In the genomic region with DNA sequence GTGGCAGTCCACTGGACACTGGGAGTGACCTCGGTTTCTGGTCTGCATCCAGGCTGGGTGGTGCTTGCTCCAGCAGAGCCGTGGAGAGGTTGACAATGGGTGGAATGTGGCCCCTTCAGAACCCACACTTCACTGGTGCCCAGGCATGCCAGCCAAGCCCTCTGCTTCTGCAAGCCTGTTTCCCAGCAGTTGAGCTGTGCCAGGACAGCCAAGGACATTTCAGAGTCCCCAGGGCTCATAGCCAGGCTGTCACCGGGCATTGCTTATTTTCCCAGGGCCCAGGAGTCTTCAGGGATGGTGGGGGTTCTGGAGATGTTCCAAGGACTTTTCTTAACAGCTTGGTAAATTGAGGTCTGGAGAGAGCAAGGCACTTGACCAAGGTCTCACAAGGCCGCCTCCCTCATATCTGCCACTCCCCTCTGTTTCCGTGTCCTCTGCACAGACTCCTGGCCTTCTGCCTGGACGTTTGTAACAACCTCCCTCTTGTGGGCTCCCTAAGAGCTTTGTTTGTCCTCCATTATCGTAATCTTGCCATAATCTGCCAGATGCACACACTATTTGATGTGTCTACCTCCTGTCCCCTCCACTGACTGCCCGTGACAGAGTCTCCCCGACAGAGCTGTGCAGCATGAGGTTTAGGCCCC, we compare ENCODE assay signal across 10 cellular contexts. TPM values are rescaled to one million over a fixed set of nuclear protein-coding genes. Genes with fewer than 3 reads are reported as not detected.
DNase-seq lines count a peak whose midpoint lies in the region; ATAC-seq and TF ChIP-seq lines count a peak whose summit lies in the region.
"Had no signal": no experiment of that assay in that cellular context is flagged by ENCODE, and none has a peak within 500 bp of the region (broad histone marks: within the 10 kb centered on the region; RNA-seq: fewer than 3 reads in every experiment).

No MANE protein-coding gene starts in this region.

- peak; percentile 75 for ATAC-seq in left lung
- ATAC-seq in HG03039 (IDR thresholded peaks at IDR 0.05; ENCODE audit: unreplicated experiment) = no peak
- ATAC-seq in GM21576 (IDR thresholded peaks at IDR 0.05; ENCODE audit: unreplicated experiment) = no peak
- ATAC-seq: HCT116 had no signal

- no peak overlapping the region for H3K4me3 ChIP-seq in cardiac fibroblast (replicated peaks in 1 of 2; ENCODE audit: low read depth in 2 of 2, low read length in 2 of 2)
- no peak overlapping the region for H3K4me3 ChIP-seq in left lung
- H3K4me3 ChIP-seq: cardiac muscle cell had no signal

- H3K9me3 ChIP-seq in left lung = no peaks in the 10 kb centered on the region

- no peak for TF ChIP-seq CTCF in cardiac fibroblast (IDR thresholded peaks at IDR 0.05; ENCODE audit: low read depth, low read length)
- no peak for TF ChIP-seq CTCF in left lung (IDR thresholded peaks at IDR 0.05)

- no peaks in the 10 kb centered on the region for H3K36me3 ChIP-seq in left lung
- H3K36me3 ChIP-seq: cardiac muscle cell had no signal

- no peaks in the 10 kb centered on the region for H3K27me3 ChIP-seq in left lung
- H3K27me3 ChIP-seq: cardiac muscle cell had no signal

- DNase-seq in NCI-H2029 (lab: John Stamatoyannopoulos, UW) (peak; percentile 78), cardiac fibroblast (ENCODE audit: low read depth in 2 of 2) (peak; percentile 45 to 56), left lung (peak in 1 of 2 donors; percentile 86), superior temporal gyrus (ENCODE audit: extremely low spot score) (peak; percentile 72), COLO668 (lab: John Stamatoyannopoulos, UW; ENCODE audit: unreplicated experiment) (no peak), mucosa of gallbladder (ENCODE audit: low spot score) (no peak)

- H3K4me1 ChIP-seq in left lung = peaks cover 42 to 100% of the 10 kb centered on the region in 2 donors

- peak overlapping the region; percentile 31 to 74 for H3K27ac ChIP-seq in left lung
- H3K27ac ChIP-seq: cardiac muscle cell had no signal

- intact Hi-C loops in left lung (cut with DNase I) = no loop called here

RNA-seq across cellular contexts. Expression of a gene that starts 3.8 kb away (rescaled TPM):
- total RNA-seq in left lung (100 to 1,000 TPM in 1 of 2 donors, 10 to 100 TPM in 1; 89.3 to 100 TPM), mucosa of gallbladder (80.7 TPM)

RNA-seq across cellular contexts. Expression of a gene that starts 54.6 kb away (rescaled TPM):
- total RNA-seq in left lung (1,000 to 10,000 TPM; 1,428 to 1,504 TPM), mucosa of gallbladder (1,424 TPM)

Comparison
In these comparisons a context has a peak if more than half of its experiments do, and no peak if none do; other contexts are left out.
1. DNase-seq: peak in NCI-H2029 (single experiment), cardiac fibroblast (2 of 2) and superior temporal gyrus (single experiment); none in COLO668 (single experiment) and mucosa of gallbladder (single experiment).